14 cellular contexts compared by ENCODE assay signal in genomic region chr11:529740-530411, GRCh38. TPM values are rescaled to one million over a fixed set of nuclear protein-coding genes. Genes with fewer than 3 reads are reported as not detected.
DNase-seq lines count a peak whose midpoint lies in the region; ATAC-seq, FAIRE-seq and TF ChIP-seq lines count a peak whose summit lies in the region.
"Had no signal": no experiment of that assay in that cellular context is flagged by ENCODE, and none has a peak within 500 bp of the region (broad histone marks: within the 10 kb centered on the region; RNA-seq: fewer than 3 reads in every experiment).

No MANE protein-coding gene starts in this region.

- in situ Hi-C loops in K562 (cut with MboI), result no loop called here

- TF ChIP-seq RAD21 in K562 (CRISPR knock-in tag; conservative IDR thresholded peaks at IDR 0.05 in 1 of 2, IDR thresholded peaks at IDR 0.05 in 1 of 2), result no peak

- H3K9me3 ChIP-seq in heart left ventricle (no peaks in the 10 kb centered on the region), K562 (replicated peaks; ENCODE audit: control insufficient read depth, insufficient read depth, low read depth, low read length) (no peaks in the 10 kb centered on the region)
- H3K9me3 ChIP-seq: BLaER1 treated with 17β-estradiol and CSF1 and Interleukin-3, amounts not matched to agents 10 nM and 100 nM had no signal

- no peak overlapping the region for H2AFZ ChIP-seq in K562 (ENCODE audit: low read depth, low read length)

- no TSS peak for BruUV-seq in K562 (replicated peaks; lab: Mats Ljungman, UMichigan)

- TF ChIP-seq POLR2A in heart left ventricle (IDR thresholded peaks at IDR 0.05) (no peak), K562 (conservative IDR thresholded peaks at IDR 0.05) (0 out of 2 replicates have a peak, but pooled peaks have one; percentile 26)

- intact Hi-C loops in left ventricle myocardium superior (cut with micrococcal nuclease), result no loop called here
- intact Hi-C loops in heart left ventricle (cut with DNase I), result no loop called here
- intact Hi-C loops in K562 (cut with micrococcal nuclease), result no loop called here
- intact Hi-C loops in sciatic nerve (cut with DNase I), result no loop called here

- H3K4me2 ChIP-seq in K562 (ENCODE audit: insufficient read depth, low read length), result no peak overlapping the region
- H3K4me2 ChIP-seq: BLaER1 treated with 17β-estradiol and CSF1 and Interleukin-3, amounts not matched to agents 10 nM and 100 nM had no signal

- TF ChIP-seq CTCF in heart left ventricle (IDR thresholded peaks at IDR 0.05) (no peak), K562 (IDR thresholded peaks at IDR 0.05 in 2 of 3, conservative IDR thresholded peaks at IDR 0.05 in 1 of 3; ENCODE audit: insufficient read depth in 2 of 3, low read depth in 1 of 3, low read length in 3 of 3) (no peak)

- H3K4me1 ChIP-seq in heart left ventricle (peaks cover 3 to 27% (median 12%) of the 10 kb centered on the region in 12 donors), K562 (replicated peaks in 1 of 2; ENCODE audit: control insufficient read depth in 2 of 2, insufficient read depth in 2 of 2, low read length in 2 of 2) (peaks cover 5 to 68% of the 10 kb centered on the region in 2 experiments; a peak in 4 of 5 replicates)

- H3K27ac ChIP-seq in heart left ventricle, result no peak overlapping the region
- H3K27ac ChIP-seq in K562 (ENCODE audit: extremely low read depth, low read depth, low read length), result no peak overlapping the region
- H3K27ac ChIP-seq: BLaER1 treated with 17β-estradiol and CSF1 and Interleukin-3, amounts not matched to agents 10 nM and 100 nM had no signal

- WGBS in heart left ventricle, 4 donors, result 81 to 86% (median 83%) methylated on average over 14 to 18 of the region's 18 CpGs
- WGBS in K562 (ENCODE audit: insufficient coverage, low coverage, missing lambda C conversion rate), result 91% methylated on average over 14 of the region's 18 CpGs

- H3K36me3 ChIP-seq in heart left ventricle (peaks cover 0 to 29% (median 20%) of the 10 kb centered on the region in 9 donors), K562 (ENCODE audit: control insufficient read depth, insufficient read depth, low read length) (peaks cover 35% of the 10 kb centered on the region; the same call in 1 of the 3 replicates)

- no peaks in the 10 kb centered on the region for H3K9me1 ChIP-seq in K562 (ENCODE audit: control insufficient read depth, insufficient read depth, low read length)

- DNase-seq in left ventricle myocardium superior (peak; percentile 21), heart left ventricle (no peak), K562 (ENCODE audit: extremely low read depth in 1 of 4, low spot score in 3 of 4) (no peak), islet precursor cell (peak; percentile 45), sciatic nerve (ENCODE audit: low spot score) (peak; percentile 54), SK-N-DZ (ENCODE audit: low spot score) (no peak)
- DNase-seq: ACHN; Calu3; CD4-positive, CD25-positive, alpha-beta regulatory T cell; DMS 273 treated with DMSO at 0.1 percent for 48 hours had no signal

- FAIRE-seq in K562 (lab: Jason Lieb, UNC), result no peak

- POLR2A ChIA-PET in K562 (lab: Yijun Ruan, JAX), result no interaction called here

- H3K9ac ChIP-seq in K562 (ENCODE audit: insufficient read depth in 1 of 2, low read depth in 2 of 2, low read length in 2 of 2), result peak overlapping the region in 1 of 2 experiments; percentile 23; a peak in 2 of 4 replicates

- no peak for TF ChIP-seq EP300 in K562 (IDR thresholded peaks at IDR 0.05; ENCODE audit: low read length)

- 0 out of 2 replicates have a peak, but pooled peaks cover 4% of the 10 kb centered on the region for H4K20me1 ChIP-seq in K562 (replicated peaks; ENCODE audit: control insufficient read depth, insufficient read depth, low read length)

- no peaks in the 10 kb centered on the region for H3K27me3 ChIP-seq in heart left ventricle
- no peaks in the 10 kb centered on the region for H3K27me3 ChIP-seq in K562 (ENCODE audit: control insufficient read depth in 2 of 2, insufficient read depth in 2 of 2, low read length in 2 of 2)
- H3K27me3 ChIP-seq: BLaER1 treated with 17β-estradiol and CSF1 and Interleukin-3, amounts not matched to agents 10 nM and 100 nM had no signal

- H3K79me2 ChIP-seq in K562 (ENCODE audit: control insufficient read depth, insufficient read depth, low read length), result peaks cover 16% of the 10 kb centered on the region

- H3K4me3 ChIP-seq in heart left ventricle (no peak overlapping the region), K562 (no peak overlapping the region)
- H3K4me3 ChIP-seq: BLaER1 treated with 17β-estradiol and CSF1 and Interleukin-3, amounts not matched to agents 10 nM and 100 nM had no signal

- CTCF ChIA-PET in K562 (lab: Yijun Ruan, JAX; ENCODE audit: low intra/inter-chr PET ratio), result no interaction called here

- ATAC-seq in left ventricle myocardium superior (no peak), heart left ventricle (no peak), K562 (no peak), sciatic nerve (no peak), GM18870 (IDR thresholded peaks at IDR 0.05; ENCODE audit: unreplicated experiment) (no peak), HG03095 (IDR thresholded peaks at IDR 0.05; ENCODE audit: unreplicated experiment) (no peak)

RNA-seq across cellular contexts. Expression of gene HRAS, which starts 5.5 kb away (rescaled TPM):
- total RNA-seq in left ventricle myocardium superior (67.1 TPM), heart left ventricle (10 to 100 TPM; 44.0 to 65.4 (median 55.6) TPM), K562 (2014; rRNA removed) (73.5 and 75.9 TPM in 2 replicates), K562 (2014; rRNA removed; fragmentation: Illumina TruSeq; extraction: Trizol) (11.3 and 16.8 TPM in 2 replicates), K562 (2015; rRNA removed; fragmentation: Illumina TruSeq; extraction: Trizol) (41.3 and 43.3 TPM in 2 replicates), K562 (2021) (64.9 and 68.5 TPM in 2 replicates), sciatic nerve (45.2 TPM)
- polyA plus RNA-seq in heart left ventricle (10 to 100 TPM; 83.3 to 99.3 TPM), K562 (2011; rRNA removed) (29.6 and 34.9 TPM in 2 replicates), K562 (2014; fragmentation: Illumina TruSeq; extraction: Trizol) (28.0 and 46.2 TPM in 2 replicates), K562 (2014; fragmentation: Nextera tagmentation; extraction: Ambion mirVana) (1 to 10 TPM; 2.8 to 5.8 TPM), K562 (2014; rRNA removed) (52.0 and 61.3 TPM in 2 replicates)
- 31.9 and 88.4 TPM in 2 replicates for total RNA-seq in K562 (2011; cell fraction: chromatin; rRNA removed; ENCODE audit: low replicate concordance)
- total RNA-seq in K562 (2011; cell fraction: nucleolus; rRNA removed), result 70.2 and 80.9 TPM in 2 replicates
- total RNA-seq in K562 (2011; cell fraction: nucleoplasm; rRNA removed), result 37.3 and 47.9 TPM in 2 replicates
- 39.3 and 69.6 TPM in 2 replicates for polyA plus RNA-seq in K562 (2011; cell fraction: cytosol; rRNA removed)
- polyA plus RNA-seq in K562 (2011; cell fraction: nucleus; rRNA removed), result 98.3 and 113 TPM in 2 replicates
- polyA plus RNA-seq in K562 (2012), result 47.4 and 91.9 TPM in 2 replicates
- polyA minus RNA-seq in K562 (2011; rRNA and poly(A)+ RNA removed), result 17.3 and 37.2 TPM in 2 replicates
- polyA minus RNA-seq in K562 (2011; cell fraction: cytosol; rRNA and poly(A)+ RNA removed), result 18.2 and 20.6 TPM in 2 replicates
- 13.1 and 25.3 TPM in 2 replicates for polyA minus RNA-seq in K562 (2011; cell fraction: nucleus; rRNA and poly(A)+ RNA removed)
- polyA plus RNA-seq in SK-N-DZ (2014; cell fraction: cytosol; rRNA removed), result 53.4 and 62.1 TPM in 2 replicates
- polyA plus RNA-seq in SK-N-DZ (2014; cell fraction: nucleus; rRNA removed), result 109 and 113 TPM in 2 replicates

RNA-seq across cellular contexts. Expression of gene LRRC56, which starts 7.5 kb away (rescaled TPM):
- total RNA-seq in left ventricle myocardium superior (0.22 TPM), heart left ventricle (under 1 TPM in 7 of 9 donors, not detected in 2; 0.07 to 0.35 (median 0.20) TPM), K562 (2014; rRNA removed) (1.5 and 1.6 TPM in 2 replicates), K562 (2014; rRNA removed; fragmentation: Illumina TruSeq; extraction: Trizol) (0.13 and 0.22 TPM in 2 replicates), K562 (2015; rRNA removed; fragmentation: Illumina TruSeq; extraction: Trizol) (1.0 and 1.3 TPM in 2 replicates), K562 (2021) (3.4 and 4.5 TPM in 2 replicates), sciatic nerve (1.4 TPM)
- polyA plus RNA-seq in heart left ventricle (under 1 TPM; 0.19 to 0.30 TPM), K562 (2011; rRNA removed) (1.0 and 1.6 TPM in 2 replicates), K562 (2014; fragmentation: Illumina TruSeq; extraction: Trizol) (0.61 and 1.4 TPM in 2 replicates), K562 (2014; fragmentation: Nextera tagmentation; extraction: Ambion mirVana) (under 1 TPM in 1 of 2 experiments, not detected in 1; 0.03 TPM), K562 (2014; rRNA removed) (3.6 and 4.3 TPM in 2 replicates)
- total RNA-seq in K562 (2011; cell fraction: chromatin; rRNA removed; ENCODE audit: low replicate concordance), result 8.0 and 39.1 TPM in 2 replicates
- 24.1 and 24.3 TPM in 2 replicates for total RNA-seq in K562 (2011; cell fraction: nucleolus; rRNA removed)
- 9.9 and 12.5 TPM in 2 replicates for total RNA-seq in K562 (2011; cell fraction: nucleoplasm; rRNA removed)
- 0.84 and 3.6 TPM in 2 replicates for polyA plus RNA-seq in K562 (2011; cell fraction: cytosol; rRNA removed)
- 11.6 and 26.8 TPM in 2 replicates for polyA plus RNA-seq in K562 (2011; cell fraction: nucleus; rRNA removed)
- 3.3 and 10.8 TPM in 2 replicates for polyA plus RNA-seq in K562 (2012)
- 0.45 and 0.77 TPM in 2 replicates for polyA minus RNA-seq in K562 (2011; rRNA and poly(A)+ RNA removed)
- polyA minus RNA-seq in K562 (2011; cell fraction: cytosol; rRNA and poly(A)+ RNA removed), result 0.86 and 1.1 TPM in 2 replicates
- 3.6 and 4.6 TPM in 2 replicates for polyA minus RNA-seq in K562 (2011; cell fraction: nucleus; rRNA and poly(A)+ RNA removed)
- polyA plus RNA-seq in SK-N-DZ (2014; cell fraction: cytosol; rRNA removed), result 0.15 and 0.18 TPM in 2 replicates
- polyA plus RNA-seq in SK-N-DZ (2014; cell fraction: nucleus; rRNA removed), result 0.54 and 0.75 TPM in 2 replicates
- total RNA-seq: A172 had no signal

RNA-seq across cellular contexts. Expression of gene RNH1, which starts 22.8 kb away (rescaled TPM):
- total RNA-seq in left ventricle myocardium superior (171 TPM), heart left ventricle (100 to 1,000 TPM; 132 to 247 (median 158) TPM), K562 (2014; rRNA removed) (159 and 178 TPM in 2 replicates), K562 (2014; rRNA removed; fragmentation: Illumina TruSeq; extraction: Trizol) (12.9 and 20.3 TPM in 2 replicates), K562 (2015; rRNA removed; fragmentation: Illumina TruSeq; extraction: Trizol) (97.2 and 102 TPM in 2 replicates), K562 (2021) (160 and 164 TPM in 2 replicates), sciatic nerve (134 TPM)
- polyA plus RNA-seq in heart left ventricle (100 to 1,000 TPM in 1 of 2 donors, 10 to 100 TPM in 1; 58.2 to 207 TPM), K562 (2011; rRNA removed) (38.5 and 71.1 TPM in 2 replicates), K562 (2014; fragmentation: Illumina TruSeq; extraction: Trizol) (44.3 and 107 TPM in 2 replicates), K562 (2014; fragmentation: Nextera tagmentation; extraction: Ambion mirVana) (10 to 100 TPM in 1 of 2 experiments, 1 to 10 TPM in 1; 2.5 to 11.8 TPM), K562 (2014; rRNA removed) (104 and 114 TPM in 2 replicates)
- total RNA-seq in K562 (2011; cell fraction: chromatin; rRNA removed; ENCODE audit: low replicate concordance), result 70.8 and 222 TPM in 2 replicates
- 197 and 200 TPM in 2 replicates for total RNA-seq in K562 (2011; cell fraction: nucleolus; rRNA removed)
- 94.3 and 102 TPM in 2 replicates for total RNA-seq in K562 (2011; cell fraction: nucleoplasm; rRNA removed)
- polyA plus RNA-seq in K562 (2011; cell fraction: cytosol; rRNA removed), result 53.4 and 159 TPM in 2 replicates
- 178 and 263 TPM in 2 replicates for polyA plus RNA-seq in K562 (2011; cell fraction: nucleus; rRNA removed)
- 144 and 249 TPM in 2 replicates for polyA plus RNA-seq in K562 (2012)
- polyA minus RNA-seq in K562 (2011; rRNA and poly(A)+ RNA removed), result 18.1 and 34.7 TPM in 2 replicates
- 72.0 and 82.7 TPM in 2 replicates for polyA minus RNA-seq in K562 (2011; cell fraction: cytosol; rRNA and poly(A)+ RNA removed)
- 72.2 and 76.6 TPM in 2 replicates for polyA minus RNA-seq in K562 (2011; cell fraction: nucleus; rRNA and poly(A)+ RNA removed)
- polyA plus RNA-seq in SK-N-DZ (2014; cell fraction: cytosol; rRNA removed), result 83.8 and 94.1 TPM in 2 replicates
- polyA plus RNA-seq in SK-N-DZ (2014; cell fraction: nucleus; rRNA removed), result 105 and 120 TPM in 2 replicates

RNA-seq across cellular contexts. Expression of gene LMNTD2, which starts 30.7 kb away (rescaled TPM):
- total RNA-seq in left ventricle myocardium superior (0.20 TPM), heart left ventricle (1 to 10 TPM in 2 of 9 donors, under 1 TPM in 5, not detected in 2; 0.10 to 1.6 (median 0.36) TPM), K562 (2014; rRNA removed) (2.0 and 2.9 TPM in 2 replicates), K562 (2014; rRNA removed; fragmentation: Illumina TruSeq; extraction: Trizol) (0.19 TPM in 1 of 2 replicates, not detected in the other), K562 (2015; rRNA removed; fragmentation: Illumina TruSeq; extraction: Trizol) (0.98 and 1.1 TPM in 2 replicates), K562 (2021) (3.5 and 3.9 TPM in 2 replicates), sciatic nerve (1.3 TPM)
- polyA plus RNA-seq in heart left ventricle (under 1 TPM; 0.32 to 0.53 TPM), K562 (2011; rRNA removed) (1.1 and 2.8 TPM in 2 replicates), K562 (2014; fragmentation: Illumina TruSeq; extraction: Trizol) (0.48 and 0.98 TPM in 2 replicates), K562 (2014; fragmentation: Nextera tagmentation; extraction: Ambion mirVana) (not detected), K562 (2014; rRNA removed) (1.8 and 4.2 TPM in 2 replicates)
- total RNA-seq in K562 (2011; cell fraction: chromatin; rRNA removed; ENCODE audit: low replicate concordance), result 3.8 and 17.0 TPM in 2 replicates
- total RNA-seq in K562 (2011; cell fraction: nucleolus; rRNA removed), result 10.9 and 14.7 TPM in 2 replicates
- 6.7 and 8.2 TPM in 2 replicates for total RNA-seq in K562 (2011; cell fraction: nucleoplasm; rRNA removed)
- 1.3 and 3.2 TPM in 2 replicates for polyA plus RNA-seq in K562 (2011; cell fraction: cytosol; rRNA removed)
- polyA plus RNA-seq in K562 (2011; cell fraction: nucleus; rRNA removed), result 28.7 and 36.1 TPM in 2 replicates
- polyA plus RNA-seq in K562 (2012), result 3.2 and 9.3 TPM in 2 replicates
- 0.14 and 0.30 TPM in 2 replicates for polyA minus RNA-seq in K562 (2011; rRNA and poly(A)+ RNA removed)
- 1.2 and 1.4 TPM in 2 replicates for polyA minus RNA-seq in K562 (2011; cell fraction: cytosol; rRNA and poly(A)+ RNA removed)
- 4.0 and 6.1 TPM in 2 replicates for polyA minus RNA-seq in K562 (2011; cell fraction: nucleus; rRNA and poly(A)+ RNA removed)
- 0.52 and 2.6 TPM in 2 replicates for polyA plus RNA-seq in SK-N-DZ (2014; cell fraction: cytosol; rRNA removed)
- 4.3 and 6.4 TPM in 2 replicates for polyA plus RNA-seq in SK-N-DZ (2014; cell fraction: nucleus; rRNA removed)

RNA-seq across cellular contexts. Expression of gene RASSF7, which starts 30.9 kb away (rescaled TPM):
- total RNA-seq in left ventricle myocardium superior (4.6 TPM), heart left ventricle (10 to 100 TPM in 1 of 9 donors, 1 to 10 TPM in 8; 1.1 to 15.5 (median 3.3) TPM), K562 (2014; rRNA removed) (45.2 and 50.3 TPM in 2 replicates), K562 (2014; rRNA removed; fragmentation: Illumina TruSeq; extraction: Trizol) (1.1 and 2.2 TPM in 2 replicates), K562 (2015; rRNA removed; fragmentation: Illumina TruSeq; extraction: Trizol) (16.2 and 18.6 TPM in 2 replicates), K562 (2021) (30.5 and 31.7 TPM in 2 replicates), sciatic nerve (7.5 TPM)
- polyA plus RNA-seq in heart left ventricle (10 to 100 TPM in 1 of 2 donors, 1 to 10 TPM in 1; 5.7 to 12.5 TPM), K562 (2011; rRNA removed) (19.8 and 30.3 TPM in 2 replicates), K562 (2014; fragmentation: Illumina TruSeq; extraction: Trizol) (3.0 and 17.0 TPM in 2 replicates), K562 (2014; fragmentation: Nextera tagmentation; extraction: Ambion mirVana) (under 1 TPM; 0.41 to 0.92 TPM), K562 (2014; rRNA removed) (44.3 and 52.7 TPM in 2 replicates)
- total RNA-seq in K562 (2011; cell fraction: chromatin; rRNA removed; ENCODE audit: low replicate concordance), result 15.6 and 50.0 TPM in 2 replicates
- 73.5 and 76.5 TPM in 2 replicates for total RNA-seq in K562 (2011; cell fraction: nucleolus; rRNA removed)
- 28.3 and 32.9 TPM in 2 replicates for total RNA-seq in K562 (2011; cell fraction: nucleoplasm; rRNA removed)
- 43.4 and 94.2 TPM in 2 replicates for polyA plus RNA-seq in K562 (2011; cell fraction: cytosol; rRNA removed)
- polyA plus RNA-seq in K562 (2011; cell fraction: nucleus; rRNA removed), result 170 and 239 TPM in 2 replicates
- polyA plus RNA-seq in K562 (2012), result 27.7 and 32.0 TPM in 2 replicates
- polyA minus RNA-seq in K562 (2011; rRNA and poly(A)+ RNA removed), result 2.7 and 4.7 TPM in 2 replicates
- polyA minus RNA-seq in K562 (2011; cell fraction: cytosol; rRNA and poly(A)+ RNA removed), result 10.8 and 13.3 TPM in 2 replicates
- 18.8 and 21.8 TPM in 2 replicates for polyA minus RNA-seq in K562 (2011; cell fraction: nucleus; rRNA and poly(A)+ RNA removed)
- 25.4 and 30.7 TPM in 2 replicates for polyA plus RNA-seq in SK-N-DZ (2014; cell fraction: cytosol; rRNA removed)
- 37.4 and 45.5 TPM in 2 replicates for polyA plus RNA-seq in SK-N-DZ (2014; cell fraction: nucleus; rRNA removed)

Comparison
In these comparisons a context has a peak if more than half of its experiments do, and no peak if none do; other contexts are left out.
1. DNase-seq: peak in left ventricle myocardium superior (single experiment), islet precursor cell (single experiment) and sciatic nerve (single experiment); none in heart left ventricle (0 of 5), K562 (0 of 4) and SK-N-DZ (single experiment).